Comparison of ENCODE assay signal across 9 cellular contexts in the genomic region with DNA sequence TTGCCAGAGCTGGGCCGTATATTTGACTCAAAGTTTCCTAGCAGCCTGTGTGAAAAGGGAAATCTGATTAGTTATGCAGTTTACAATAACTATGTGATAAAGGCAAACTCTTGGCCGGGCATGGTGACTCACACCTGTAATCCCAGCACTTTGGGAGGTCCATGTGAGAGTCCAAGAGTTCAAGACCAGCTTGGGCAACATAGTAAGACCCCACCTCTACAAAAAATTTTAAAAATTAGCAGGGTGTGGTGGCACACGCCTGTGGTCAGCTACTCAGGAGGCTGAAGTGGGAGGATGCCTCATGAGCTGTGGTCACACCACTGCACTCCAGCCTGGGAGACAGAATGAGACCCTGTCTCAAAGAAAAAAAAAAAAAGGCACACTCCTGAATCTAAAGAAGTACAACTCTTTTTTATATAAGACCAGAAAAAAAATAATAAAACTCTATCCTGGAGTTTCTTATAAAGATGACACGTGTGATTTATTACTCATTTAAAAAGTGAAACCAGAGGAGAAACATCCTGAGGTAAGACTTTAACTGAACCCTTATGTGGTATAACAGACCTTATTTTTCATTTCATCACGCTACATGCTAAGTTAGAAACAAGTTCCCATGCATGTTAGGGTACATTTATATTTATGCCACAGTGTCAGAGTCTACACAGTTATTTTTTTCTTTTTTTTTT. TPM values are rescaled to one million over a fixed set of nuclear protein-coding genes. Genes with fewer than 3 reads are reported as not detected.
A peak's percentile ranks its signal among the peaks of the same experiment; 100 is the strongest.
DNase-seq lines count a peak whose midpoint lies in the region; ATAC-seq, FAIRE-seq and TF ChIP-seq lines count a peak whose summit lies in the region.
"Had no signal": no experiment of that assay in that cellular context is flagged by ENCODE, and none has a peak within 500 bp of the region (broad histone marks: within the 10 kb centered on the region; RNA-seq: fewer than 3 reads in every experiment).

No MANE protein-coding gene starts in this region.

- 95 to 100% methylated on average over 4 to 5 of the region's 5 CpGs for WGBS in endodermal cell (ENCODE audit: insufficient coverage in 1 of 2, insufficient read length in 1 of 2), 2 experiments

- peak overlapping the region in 5 of 7 donors; percentile 84 to 95 (median 93) for H3K27ac Mint-ChIP-seq in CD14-positive monocyte
- peak overlapping the region; percentile 100 for H3K27ac Mint-ChIP-seq in activated naive CD4-positive, alpha-beta T cell treated with anti-CD3 and anti-CD28 coated beads, Interleukin-2, amount 50 U/mL, for 24 hours
- H3K27ac Mint-ChIP-seq in endodermal cell, result no peak overlapping the region

- H3K4me2 ChIP-seq in MM.1S (ENCODE audit: low read depth, low read length), result peak overlapping the region; percentile 16; the same call in 1 of the 2 replicates

- peak; percentile 30 for ATAC-seq in GM21526 (IDR thresholded peaks at IDR 0.05; ENCODE audit: low FRiP score, unreplicated experiment)
- peak; percentile 45 for ATAC-seq in stimulated activated naive CD8-positive, alpha-beta T cell treated with anti-CD3 and anti-CD28 coated beads, Interleukin-15, Interleukin-2, amounts not matched to agents 100 U/mL and 50 U/mL, for 24 hours

- H3K9me2 ChIP-seq in MM.1S (replicated peaks; ENCODE audit: insufficient read depth, low read length), result no peaks in the 10 kb centered on the region

- H3K36me3 ChIP-seq in MM.1S (replicated peaks; ENCODE audit: insufficient read depth, low read length), result no peaks in the 10 kb centered on the region
- no peaks in the 10 kb centered on the region for H3K36me3 ChIP-seq in endodermal cell (ENCODE audit: control insufficient read depth, insufficient read depth, low read length)

- FAIRE-seq in GM12892 (lab: Jason Lieb, UNC), result no peak
- FAIRE-seq: G401.6 had no signal

- no peaks in the 10 kb centered on the region for H3K79me2 ChIP-seq in MM.1S (ENCODE audit: low read length)

- TF ChIP-seq POLR2A in GM12892 (IDR thresholded peaks at IDR 0.05; ENCODE audit: low read depth, low read length), result no peak

- no peak for TF ChIP-seq CTCF in CD14-positive monocyte (IDR thresholded peaks at IDR 0.05)
- TF ChIP-seq CTCF in MM.1S (IDR thresholded peaks at IDR 0.05; ENCODE audit: low read length), result no peak
- no peak for TF ChIP-seq CTCF in endodermal cell (conservative IDR thresholded peaks at IDR 0.05)

- H3K4me3 ChIP-seq in MM.1S (ENCODE audit: low read length) (no peak overlapping the region), endodermal cell (ENCODE audit: low read length) (no peak overlapping the region)

- no peaks in the 10 kb centered on the region for H3K27me3 ChIP-seq in MM.1S (replicated peaks; ENCODE audit: insufficient read depth, low read length)
- H3K27me3 ChIP-seq in endodermal cell (ENCODE audit: control insufficient read depth, insufficient read depth, low read length, poor library complexity, severe bottlenecking), result no peaks in the 10 kb centered on the region

- H3K9me3 Mint-ChIP-seq in CD14-positive monocyte (peaks cover 0 to 3% (median 0%) of the 10 kb centered on the region in 7 donors), endodermal cell (no peaks in the 10 kb centered on the region)
- H3K9me3 Mint-ChIP-seq in activated naive CD4-positive, alpha-beta T cell treated with anti-CD3 and anti-CD28 coated beads, Interleukin-2, amount 50 U/mL, for 24 hours, result no peaks in the 10 kb centered on the region

- H3K9me3 ChIP-seq in MM.1S (replicated peaks; ENCODE audit: insufficient read depth, low read length) (no peaks in the 10 kb centered on the region), endodermal cell (ENCODE audit: control insufficient read depth, low read length) (no peaks in the 10 kb centered on the region)

- no peak overlapping the region for H2AFZ ChIP-seq in MM.1S (ENCODE audit: low read length)

- H3K9ac ChIP-seq in MM.1S (ENCODE audit: low read length) (no peak overlapping the region), endodermal cell (ENCODE audit: extremely low read depth, low read length, poor library complexity, severe bottlenecking) (no peak overlapping the region)

- H3K27ac ChIP-seq in MM.1S (ENCODE audit: low read length) (peak overlapping the region; percentile 97; the same call in 1 of the 2 replicates), endodermal cell (ENCODE audit: low read depth, low read length) (no peak overlapping the region)

- no peaks in the 10 kb centered on the region for H3K36me3 Mint-ChIP-seq in CD14-positive monocyte
- peaks cover 7% of the 10 kb centered on the region for H3K36me3 Mint-ChIP-seq in activated naive CD4-positive, alpha-beta T cell treated with anti-CD3 and anti-CD28 coated beads, Interleukin-2, amount 50 U/mL, for 24 hours
- H3K36me3 Mint-ChIP-seq in endodermal cell (ENCODE audit: low read depth), result no peaks in the 10 kb centered on the region

- H3F3A ChIP-seq in MM.1S (ENCODE audit: insufficient read depth, low read length), result peaks cover 32% of the 10 kb centered on the region

- intact Hi-C loops in CD14-positive monocyte (cut with micrococcal nuclease), result loop anchor here in 1 of 2 donors (5.0 kb wide), 1 partner anchor 39 kb away; no protein-coding TSS in a partner anchor

- no peak for DNase-seq in CD14-positive monocyte (ENCODE audit: low spot score)
- peak; percentile 16 for DNase-seq in MM.1S
- peak; percentile 56 for DNase-seq in stimulated activated naive CD8-positive, alpha-beta T cell treated with anti-CD3 and anti-CD28 coated beads, Interleukin-15, Interleukin-2, amounts not matched to agents 100 U/mL and 50 U/mL, for 24 hours
- DNase-seq in endodermal cell, result no peak
- no peak for DNase-seq in GM12892 (ENCODE audit: insufficient read length)
- DNase-seq in NCI-H748 treated with DMSO at 0.1 percent for 48 hours (lab: John Stamatoyannopoulos, UW), result no peak

- H3K4me3 Mint-ChIP-seq in CD14-positive monocyte (no peak overlapping the region), endodermal cell (no peak overlapping the region)
- H3K4me3 Mint-ChIP-seq in activated naive CD4-positive, alpha-beta T cell treated with anti-CD3 and anti-CD28 coated beads, Interleukin-2, amount 50 U/mL, for 24 hours, result peak overlapping the region; percentile 73

- no peaks in the 10 kb centered on the region for H4K20me1 ChIP-seq in MM.1S (ENCODE audit: insufficient read depth, low read length)

- peaks cover 31% of the 10 kb centered on the region for H3K4me1 ChIP-seq in MM.1S (ENCODE audit: low read length)
- H3K4me1 ChIP-seq in endodermal cell (ENCODE audit: control insufficient read depth, insufficient read depth, low read length), result no peaks in the 10 kb centered on the region

- peaks cover 0 to 5% (median 2%) of the 10 kb centered on the region in 3 donors for H3K27me3 Mint-ChIP-seq in CD14-positive monocyte (ENCODE audit: low read depth in 3 of 3)
- no peaks in the 10 kb centered on the region for H3K27me3 Mint-ChIP-seq in activated naive CD4-positive, alpha-beta T cell treated with anti-CD3 and anti-CD28 coated beads, Interleukin-2, amount 50 U/mL, for 24 hours
- H3K27me3 Mint-ChIP-seq in endodermal cell (ENCODE audit: insufficient read depth), result no peaks in the 10 kb centered on the region

- H3K4me1 Mint-ChIP-seq in CD14-positive monocyte (peaks cover 41% of the 10 kb centered on the region), endodermal cell (peaks cover 4% of the 10 kb centered on the region)
- peaks cover 60% of the 10 kb centered on the region for H3K4me1 Mint-ChIP-seq in activated naive CD4-positive, alpha-beta T cell treated with anti-CD3 and anti-CD28 coated beads, Interleukin-2, amount 50 U/mL, for 24 hours

RNA-seq across cellular contexts. Expression of a gene that starts 32.6 kb away (rescaled TPM):
- polyA plus RNA-seq in CD14-positive monocyte, result 10 to 100 TPM; 22.5 to 28.5 TPM
- 10 to 100 TPM; 71.8 to 86.8 TPM for total RNA-seq in endodermal cell
- 77.4 TPM for polyA plus RNA-seq in endodermal cell (2013, experiment 1 of 2)
- 68.3 TPM for polyA plus RNA-seq in endodermal cell (2013, experiment 2 of 2)
- polyA plus RNA-seq in GM12892 (2012; ENCODE audit: missing spikeins), result 68.1 TPM

RNA-seq across cellular contexts. Expression of a gene that starts 32.9 kb away (rescaled TPM):
- 1,000 to 10,000 TPM; 5,130 to 6,847 TPM for polyA plus RNA-seq in CD14-positive monocyte
- total RNA-seq in endodermal cell, result 1,000 to 10,000 TPM; 2,719 to 2,976 TPM
- 2,581 TPM for polyA plus RNA-seq in endodermal cell (2013, experiment 1 of 2)
- 2,852 TPM for polyA plus RNA-seq in endodermal cell (2013, experiment 2 of 2)
- polyA plus RNA-seq in GM12892 (2012; ENCODE audit: missing spikeins), result 4,109 TPM

RNA-seq across cellular contexts. Expression of a gene that starts 57.5 kb away (rescaled TPM):
- under 1 TPM; 0.79 to 0.95 TPM for polyA plus RNA-seq in CD14-positive monocyte
- total RNA-seq in endodermal cell, result 1 to 10 TPM; 4.8 to 7.7 TPM
- polyA plus RNA-seq in endodermal cell (2013, experiment 1 of 2), result 2.1 TPM
- 2.0 TPM for polyA plus RNA-seq in endodermal cell (2013, experiment 2 of 2)
- polyA plus RNA-seq in GM12892 (2012; ENCODE audit: missing spikeins), result 0.23 TPM

Comparison
In these comparisons a context has a peak if more than half of its experiments do, and no peak if none do; other contexts are left out.
1. DNase-seq: peak in MM.1S (single experiment) and stimulated activated naive CD8-positive, alpha-beta T cell treated with anti-CD3 and anti-CD28 coated beads, Interleukin-15, Interleukin-2, amounts not matched to agents 100 U/mL and 50 U/mL, for 24 hours (single experiment); none in CD14-positive monocyte (single experiment), endodermal cell (single experiment), GM12892 (single experiment) and NCI-H748 treated with DMSO at 0.1 percent for 48 hours (single experiment).